In genomic region chr14:55881577-55882241, GRCh38 we compare ENCODE assay signal across 17 cellular contexts.
DNase-seq lines count a peak whose midpoint lies in the region; ATAC-seq and TF ChIP-seq lines count a peak whose summit lies in the region.
"Had no signal": no experiment of that assay in that cellular context is flagged by ENCODE, and none has a peak within 500 bp of the region (broad histone marks: within the 10 kb centered on the region; RNA-seq: fewer than 3 reads in every experiment).

No MANE protein-coding gene starts in this region.

- WGBS in GM23248 (ENCODE audit: low coverage in 1 of 2, low lambda C conversion rate in 2 of 2, missing lambda C conversion rate in 2 of 2), 2 experiments = 33 to 40% methylated on average over 6 of the region's 6 CpGs

- H3K4me3 ChIP-seq in GM23248 (no peak overlapping the region), NB4 (ENCODE audit: low read depth, low read length) (no peak overlapping the region), neural progenitor cell (no peak overlapping the region)
- H3K4me3 ChIP-seq: left lung had no signal

- no peak for TF ChIP-seq POLR2A in NB4 (IDR thresholded peaks at IDR 0.05; ENCODE audit: extremely low read depth, insufficient read length)
- TF ChIP-seq POLR2A in erythroblast (IDR thresholded peaks at IDR 0.05; ENCODE audit: low read length) = no peak

- H3K36me3 ChIP-seq in GM23248 (ENCODE audit: low read depth) (no peaks in the 10 kb centered on the region), neural progenitor cell (no peaks in the 10 kb centered on the region)
- H3K36me3 ChIP-seq: left lung had no signal

- peak; percentile 29 for DNase-seq in GM23248
- peak; percentile 5 for DNase-seq in NB4 (ENCODE audit: low read depth)
- peak; percentile 4 to 9 for DNase-seq in erythroblast (lab: John Stamatoyannopoulos, UW)
- DNase-seq in neural progenitor cell (ENCODE audit: low spot score) = no peak
- no peak for DNase-seq in NCI-H2227 treated with DMSO at 0.1 percent for 48 hours (lab: John Stamatoyannopoulos, UW)
- DNase-seq in occipital lobe (lab: John Stamatoyannopoulos, UW) = no peak
- DNase-seq: activated CD4-positive, alpha-beta T cell treated with anti-CD3 and anti-CD28 coated beads, Interleukin-2, amount 10 ng/mL, durations not matched to agents 7 days and 5 days; activated T-cell treated with anti-CD3 and anti-CD28 coated beads, Interleukin-2, amount 50 U/mL, for 48 hours; amniotic stem cell; head of caudate nucleus; left lung; NCI-H1930 had no signal

- no peak overlapping the region for H3K9ac ChIP-seq in GM23248
- no peak overlapping the region for H3K9ac ChIP-seq in neural progenitor cell

- TF ChIP-seq CTCF in NB4 (IDR thresholded peaks at IDR 0.05; ENCODE audit: low read depth, low read length) (no peak), neural progenitor cell (IDR thresholded peaks at IDR 0.05) (no peak)

- H3K4me1 Mint-ChIP-seq in neural progenitor cell = no peaks in the 10 kb centered on the region
- H3K4me1 Mint-ChIP-seq: activated CD4-positive, alpha-beta T cell treated with anti-CD3 and anti-CD28 coated beads, Interleukin-2, amount 10 ng/mL, durations not matched to agents 7 days and 5 days; CD14-positive monocyte; IgD-negative memory B cell had no signal

- no peaks in the 10 kb centered on the region for H3F3A ChIP-seq in GM23248 (ENCODE audit: insufficient read depth)
- no peaks in the 10 kb centered on the region for H3F3A ChIP-seq in neural progenitor cell (ENCODE audit: low read depth)

- H3K9me3 ChIP-seq in GM23248 (ENCODE audit: low read depth) (no peaks in the 10 kb centered on the region), neural progenitor cell (ENCODE audit: low read depth) (no peaks in the 10 kb centered on the region)
- H3K9me3 ChIP-seq: left lung had no signal

- H2AFZ ChIP-seq in GM23248 = no peak overlapping the region
- H2AFZ ChIP-seq in neural progenitor cell (replicated peaks) = no peak overlapping the region

- ATAC-seq in GM19023 (IDR thresholded peaks at IDR 0.05; ENCODE audit: unreplicated experiment) (no peak), HG02588 (IDR thresholded peaks at IDR 0.05; ENCODE audit: unreplicated experiment) (no peak)
- ATAC-seq: left lung had no signal

- H3K27me3 ChIP-seq in GM23248 (replicated peaks; ENCODE audit: insufficient read depth) = peaks cover 12% of the 10 kb centered on the region
- no peaks in the 10 kb centered on the region for H3K27me3 ChIP-seq in neural progenitor cell
- H3K27me3 ChIP-seq: left lung had no signal

- no peaks in the 10 kb centered on the region for H3K9me2 ChIP-seq in GM23248 (ENCODE audit: insufficient read depth)

- H3K36me3 Mint-ChIP-seq in neural progenitor cell = no peaks in the 10 kb centered on the region
- H3K36me3 Mint-ChIP-seq: CD14-positive monocyte, IgD-negative memory B cell had no signal

- H3K27ac Mint-ChIP-seq in neural progenitor cell = peak overlapping the region; percentile 52
- H3K27ac Mint-ChIP-seq: activated CD4-positive, alpha-beta T cell treated with anti-CD3 and anti-CD28 coated beads, Interleukin-2, amount 10 ng/mL, durations not matched to agents 7 days and 5 days; CD14-positive monocyte; IgD-negative memory B cell; T-helper 1 cell treated with Interleukin-12 subunit alpha and Interleukin-12 subunit beta and Interleukin-4 antibody, amounts not matched to agents 30 μg/mL and 1 μg/mL, for 36 hours had no signal

- H3K4me1 ChIP-seq in GM23248 (ENCODE audit: insufficient read depth) (peaks cover 8% of the 10 kb centered on the region; the same call in 1 of the 2 replicates), neural progenitor cell (no peaks in the 10 kb centered on the region)

- no peaks in the 10 kb centered on the region for H4K20me1 ChIP-seq in GM23248 (ENCODE audit: insufficient read depth)
- no peaks in the 10 kb centered on the region for H4K20me1 ChIP-seq in neural progenitor cell (ENCODE audit: low read depth)

- H3K4me2 ChIP-seq in GM23248 (ENCODE audit: unreplicated experiment) (no peak overlapping the region), neural progenitor cell (no peak overlapping the region)

- H3K79me2 ChIP-seq in GM23248 (ENCODE audit: insufficient read depth) (no peaks in the 10 kb centered on the region), neural progenitor cell (ENCODE audit: low read depth) (no peaks in the 10 kb centered on the region)

- in situ Hi-C loops in GM23248 (cut with MboI) = no loop called here

- H3K27ac ChIP-seq in GM23248 (no peak overlapping the region), neural progenitor cell (no peak overlapping the region)
- H3K27ac ChIP-seq: left lung had no signal

- H3K4me3 Mint-ChIP-seq in neural progenitor cell = no peak overlapping the region
- H3K4me3 Mint-ChIP-seq: activated CD4-positive, alpha-beta T cell treated with anti-CD3 and anti-CD28 coated beads, Interleukin-2, amount 10 ng/mL, durations not matched to agents 7 days and 5 days; CD14-positive monocyte; IgD-negative memory B cell; T-helper 1 cell treated with Interleukin-12 subunit alpha and Interleukin-12 subunit beta and Interleukin-4 antibody, amounts not matched to agents 30 μg/mL and 1 μg/mL, for 36 hours had no signal

- H3K27me3 Mint-ChIP-seq in neural progenitor cell (ENCODE audit: insufficient read depth, low read depth) = peaks cover 11% of the 10 kb centered on the region

- H3K9me3 Mint-ChIP-seq in neural progenitor cell = no peaks in the 10 kb centered on the region
- H3K9me3 Mint-ChIP-seq: activated CD4-positive, alpha-beta T cell treated with anti-CD3 and anti-CD28 coated beads, Interleukin-2, amount 10 ng/mL, durations not matched to agents 7 days and 5 days; T-helper 1 cell treated with Interleukin-12 subunit alpha and Interleukin-12 subunit beta and Interleukin-4 antibody, amounts not matched to agents 30 μg/mL and 1 μg/mL, for 36 hours had no signal

Comparison
In these comparisons a context has a peak if more than half of its experiments do, and no peak if none do; other contexts are left out.
1. DNase-seq: peak in GM23248 (single experiment), NB4 (single experiment) and erythroblast (2 of 2); none in neural progenitor cell (single experiment), NCI-H2227 treated with DMSO at 0.1 percent for 48 hours (single experiment) and occipital lobe (single experiment).